19 cellular contexts compared by ENCODE assay signal in genomic region chrX:49258749-49259124, GRCh38. TPM values are rescaled to one million over a fixed set of nuclear protein-coding genes. Genes with fewer than 3 reads are reported as not detected.
DNase-seq lines count a peak whose midpoint lies in the region; TF ChIP-seq lines count a peak whose summit lies in the region.
"Had no signal": no experiment of that assay in that cellular context is flagged by ENCODE, and none has a peak within 500 bp of the region (broad histone marks: within the 10 kb centered on the region; RNA-seq: fewer than 3 reads in every experiment).

No MANE protein-coding gene starts in this region.

- H3K36me3 Mint-ChIP-seq in activated CD4-positive, alpha-beta T cell treated with anti-CD3 and anti-CD28 coated beads, Interleukin-2, amount 10 ng/mL, durations not matched to agents 7 days and 5 days (ENCODE audit: low read depth): peaks cover 5% of the 10 kb centered on the region
- H3K36me3 Mint-ChIP-seq in activated CD4-positive, alpha-beta T cell treated with anti-CD3 and anti-CD28 coated beads, Interleukin-2, amount 10 ng/mL, durations not matched to agents 24 days and 14 days (ENCODE audit: low read depth): peaks cover 3% of the 10 kb centered on the region
- no peaks in the 10 kb centered on the region for H3K36me3 Mint-ChIP-seq in CD4-positive, alpha-beta memory T cell
- H3K36me3 Mint-ChIP-seq in activated naive CD8-positive, alpha-beta T cell: no peaks in the 10 kb centered on the region

- POLR2A ChIA-PET in activated CD4-positive, alpha-beta T cell treated with anti-CD3 and anti-CD28 coated beads, Interleukin-2, amount 10 ng/mL, durations not matched to agents 7 days and 5 days (lab: Charles Lee): no interaction called here
- POLR2A ChIA-PET in CD4-positive, alpha-beta memory T cell (lab: Charles Lee; ENCODE audit: partially characterized antibody): interaction anchor here (1.1 to 4.3 kb wide), 4 partner anchors 10 to 92 kb away, joined by 3 to 36 read pairs (median 10); partner anchors contain the start of gene PPP1R3F

- TF ChIP-seq CTCF in liver (IDR thresholded peaks at IDR 0.05; ENCODE audit: low read depth, low read length, missing input control): no peak
- TF ChIP-seq CTCF in foreskin fibroblast (IDR thresholded peaks at IDR 0.05; ENCODE audit: low read depth, low read length): no peak

- no peaks in the 10 kb centered on the region for H3K9me3 ChIP-seq in CD4-positive, alpha-beta memory T cell (ENCODE audit: control insufficient read depth in 1 of 2, low read length in 2 of 2)
- no peaks in the 10 kb centered on the region for H3K9me3 ChIP-seq in liver (ENCODE audit: control insufficient read depth in 4 of 4, low read length in 3 of 4)

- H3K27me3 ChIP-seq in CD4-positive, alpha-beta memory T cell (ENCODE audit: insufficient read depth, low read length): no peaks in the 10 kb centered on the region
- no peaks in the 10 kb centered on the region for H3K27me3 ChIP-seq in liver (ENCODE audit: control insufficient read depth in 4 of 4, insufficient read depth in 4 of 4, low read length in 3 of 4)

- H3K27me3 Mint-ChIP-seq in activated CD4-positive, alpha-beta T cell treated with anti-CD3 and anti-CD28 coated beads, Interleukin-2, amount 10 ng/mL, durations not matched to agents 7 days and 5 days: no peaks in the 10 kb centered on the region
- no peaks in the 10 kb centered on the region for H3K27me3 Mint-ChIP-seq in activated CD4-positive, alpha-beta T cell treated with anti-CD3 and anti-CD28 coated beads, Interleukin-2, amount 10 ng/mL, durations not matched to agents 24 days and 14 days
- H3K27me3 Mint-ChIP-seq in CD4-positive, alpha-beta memory T cell: no peaks in the 10 kb centered on the region
- no peaks in the 10 kb centered on the region for H3K27me3 Mint-ChIP-seq in activated naive CD8-positive, alpha-beta T cell

- H3K27ac ChIP-seq in CD4-positive, alpha-beta memory T cell (ENCODE audit: low read depth, low read length): peak overlapping the region; percentile 38
- H3K27ac ChIP-seq in liver (ENCODE audit: low read depth in 1 of 2, low read length in 2 of 2): no peak overlapping the region

- intact Hi-C loops in activated CD4-positive, alpha-beta T cell treated with anti-CD3 and anti-CD28 coated beads, Interleukin-2, amount 10 ng/mL, durations not matched to agents 24 days and 14 days (cut with micrococcal nuclease): no loop called here
- intact Hi-C loops in CD4-positive, alpha-beta memory T cell (cut with micrococcal nuclease): no loop called here

- TF ChIP-seq RAD21 in liver (IDR thresholded peaks at IDR 0.05): no peak

- H3K4me3 Mint-ChIP-seq in activated CD4-positive, alpha-beta T cell treated with anti-CD3 and anti-CD28 coated beads, Interleukin-2, amount 10 ng/mL, durations not matched to agents 7 days and 5 days: no peak overlapping the region
- H3K4me3 Mint-ChIP-seq in activated CD4-positive, alpha-beta T cell treated with anti-CD3 and anti-CD28 coated beads, Interleukin-2, amount 10 ng/mL, durations not matched to agents 24 days and 14 days: no peak overlapping the region
- H3K4me3 Mint-ChIP-seq in CD4-positive, alpha-beta memory T cell: peak overlapping the region in 5 of 8 donors; percentile 3 to 69 (median 32)
- peak overlapping the region; percentile 4 for H3K4me3 Mint-ChIP-seq in activated naive CD8-positive, alpha-beta T cell

- peaks cover 43% of the 10 kb centered on the region for H3K4me1 ChIP-seq in CD4-positive, alpha-beta memory T cell (ENCODE audit: insufficient read depth, low read length)
- H3K4me1 ChIP-seq in liver (ENCODE audit: control insufficient read depth in 4 of 4, insufficient read depth in 4 of 4, low read length in 3 of 4): peaks cover 3 to 16% (median 5%) of the 10 kb centered on the region in 4 donors

- no peaks in the 10 kb centered on the region for H3K9me3 Mint-ChIP-seq in activated CD4-positive, alpha-beta T cell treated with anti-CD3 and anti-CD28 coated beads, Interleukin-2, amount 10 ng/mL, durations not matched to agents 7 days and 5 days
- H3K9me3 Mint-ChIP-seq in activated CD4-positive, alpha-beta T cell treated with anti-CD3 and anti-CD28 coated beads, Interleukin-2, amount 10 ng/mL, durations not matched to agents 24 days and 14 days: no peaks in the 10 kb centered on the region
- no peaks in the 10 kb centered on the region for H3K9me3 Mint-ChIP-seq in CD4-positive, alpha-beta memory T cell
- H3K9me3 Mint-ChIP-seq in activated naive CD8-positive, alpha-beta T cell (ENCODE audit: low read depth): no peaks in the 10 kb centered on the region

- H3K9ac ChIP-seq in liver (ENCODE audit: low read depth in 1 of 2, low read length in 2 of 2): no peak overlapping the region

- WGBS in liver: 55% methylated on average over 5 of the region's 5 CpGs

- H3K36me3 ChIP-seq in CD4-positive, alpha-beta memory T cell (ENCODE audit: insufficient read depth, low read length): no peaks in the 10 kb centered on the region
- H3K36me3 ChIP-seq in liver (ENCODE audit: control insufficient read depth in 4 of 4, insufficient read depth in 3 of 4, low read depth in 1 of 4, low read length in 3 of 4): no peaks in the 10 kb centered on the region

- peaks cover 34% of the 10 kb centered on the region for H3K4me1 Mint-ChIP-seq in activated CD4-positive, alpha-beta T cell treated with anti-CD3 and anti-CD28 coated beads, Interleukin-2, amount 10 ng/mL, durations not matched to agents 7 days and 5 days
- H3K4me1 Mint-ChIP-seq in activated CD4-positive, alpha-beta T cell treated with anti-CD3 and anti-CD28 coated beads, Interleukin-2, amount 10 ng/mL, durations not matched to agents 24 days and 14 days: peaks cover 28% of the 10 kb centered on the region
- peaks cover 17 to 41% (median 27%) of the 10 kb centered on the region in 4 donors for H3K4me1 Mint-ChIP-seq in CD4-positive, alpha-beta memory T cell
- H3K4me1 Mint-ChIP-seq in activated naive CD8-positive, alpha-beta T cell (ENCODE audit: low read depth): peaks cover 26% of the 10 kb centered on the region

- H3K27ac Mint-ChIP-seq in activated CD4-positive, alpha-beta T cell treated with anti-CD3 and anti-CD28 coated beads, Interleukin-2, amount 10 ng/mL, durations not matched to agents 7 days and 5 days: peak overlapping the region; percentile 31
- no peak overlapping the region for H3K27ac Mint-ChIP-seq in activated CD4-positive, alpha-beta T cell treated with anti-CD3 and anti-CD28 coated beads, Interleukin-2, amount 10 ng/mL, durations not matched to agents 24 days and 14 days
- peak overlapping the region in 4 of 7 donors; percentile 8 to 79 (median 18) for H3K27ac Mint-ChIP-seq in CD4-positive, alpha-beta memory T cell
- H3K27ac Mint-ChIP-seq in activated naive CD8-positive, alpha-beta T cell: no peak overlapping the region

- DNase-seq in activated CD4-positive, alpha-beta T cell treated with anti-CD3 and anti-CD28 coated beads, Interleukin-2, amount 10 ng/mL, durations not matched to agents 7 days and 5 days: no peak
- no peak for DNase-seq in activated CD4-positive, alpha-beta T cell treated with anti-CD3 and anti-CD28 coated beads, Interleukin-2, amount 10 ng/mL, durations not matched to agents 24 days and 14 days
- DNase-seq in CD4-positive, alpha-beta memory T cell: no peak
- no peak for DNase-seq in foreskin fibroblast
- no peak for DNase-seq in DMS79 treated with DMSO at 0.1 percent for 48 hours (lab: John Stamatoyannopoulos, UW)
- no peak for DNase-seq in activated CD4-positive, CD25-positive, alpha-beta regulatory T cell (lab: John Stamatoyannopoulos, UW)
- DNase-seq: C1 segment of cervical spinal cord, DMS53, Karpas-422, MM.1S, NCI-H1105 treated with DMSO at 0.1 percent for 48 hours, NCI-H187 treated with DMSO at 0.1 percent for 48 hours, NCI-H2171 treated with DMSO at 0.1 percent for 48 hours, NCI-H510A treated with DMSO at 0.1 percent for 48 hours had no signal

- H3K4me3 ChIP-seq in CD4-positive, alpha-beta memory T cell (ENCODE audit: low read length in 2 of 2): no peak overlapping the region
- no peak overlapping the region for H3K4me3 ChIP-seq in liver (ENCODE audit: low read depth in 1 of 3, low read length in 3 of 3)
- no peak overlapping the region for H3K4me3 ChIP-seq in foreskin fibroblast (ENCODE audit: low read depth in 1 of 2, low read length in 2 of 2)
- H3K4me3 ChIP-seq: GM12878 had no signal

- CTCF ChIA-PET in activated CD4-positive, alpha-beta T cell treated with anti-CD3 and anti-CD28 coated beads, Interleukin-2, amount 10 ng/mL, durations not matched to agents 7 days and 5 days (lab: Charles Lee): interaction anchor here (1.1 to 2.2 kb wide), 3 partner anchors 10 to 66 kb away, joined by 3 to 8 read pairs (median 3); no protein-coding TSS in a partner anchor
- CTCF ChIA-PET in CD4-positive, alpha-beta memory T cell (lab: Charles Lee; ENCODE audit: partially characterized antibody): interaction anchor here (0.9 kb wide), 1 partner anchor 66 kb away, joined by 3 read pairs; no protein-coding TSS in a partner anchor

RNA-seq across cellular contexts. Expression of gene FOXP3, which starts 5.8 kb away (rescaled TPM):
- 10 to 100 TPM; 12.8 to 13.0 TPM for total RNA-seq in activated CD4-positive, alpha-beta T cell treated with anti-CD3 and anti-CD28 coated beads, Interleukin-2, amount 10 ng/mL, durations not matched to agents 7 days and 5 days
- 13.1 and 14.2 TPM in 2 replicates for total RNA-seq in activated CD4-positive, alpha-beta T cell treated with anti-CD3 and anti-CD28 coated beads, Interleukin-2, amount 10 ng/mL, durations not matched to agents 24 days and 14 days
- total RNA-seq in CD4-positive, alpha-beta memory T cell: 1 to 10 TPM; 3.5 to 4.3 TPM
- polyA plus RNA-seq in CD4-positive, alpha-beta memory T cell: 1 to 10 TPM in 1 of 2 donors, under 1 TPM in 1; 1.00 to 2.2 TPM
- total RNA-seq in liver: under 1 TPM; 0.05 to 0.08 TPM
- polyA plus RNA-seq in liver: under 1 TPM; 0.29 to 0.65 TPM
- total RNA-seq: G401 had no signal

RNA-seq across cellular contexts. Expression of gene PPP1R3F, which starts 10.9 kb away (rescaled TPM):
- 10 to 100 TPM; 11.2 to 12.3 TPM for total RNA-seq in activated CD4-positive, alpha-beta T cell treated with anti-CD3 and anti-CD28 coated beads, Interleukin-2, amount 10 ng/mL, durations not matched to agents 7 days and 5 days
- total RNA-seq in activated CD4-positive, alpha-beta T cell treated with anti-CD3 and anti-CD28 coated beads, Interleukin-2, amount 10 ng/mL, durations not matched to agents 24 days and 14 days: 6.3 and 8.3 TPM in 2 replicates
- 10 to 100 TPM; 17.4 to 17.7 TPM for total RNA-seq in CD4-positive, alpha-beta memory T cell
- 10 to 100 TPM in 1 of 2 donors, 1 to 10 TPM in 1; 4.8 to 10.7 TPM for polyA plus RNA-seq in CD4-positive, alpha-beta memory T cell
- total RNA-seq in liver: 1 to 10 TPM; 1.3 to 1.7 TPM
- 1 to 10 TPM in 1 of 2 donors, under 1 TPM in 1; 0.78 to 1.6 TPM for polyA plus RNA-seq in liver

RNA-seq across cellular contexts. Expression of gene CCDC22, which starts 23.5 kb away (rescaled TPM):
- total RNA-seq in activated CD4-positive, alpha-beta T cell treated with anti-CD3 and anti-CD28 coated beads, Interleukin-2, amount 10 ng/mL, durations not matched to agents 7 days and 5 days: 10 to 100 TPM; 25.4 to 28.3 TPM
- total RNA-seq in activated CD4-positive, alpha-beta T cell treated with anti-CD3 and anti-CD28 coated beads, Interleukin-2, amount 10 ng/mL, durations not matched to agents 24 days and 14 days: 25.6 and 25.8 TPM in 2 replicates
- total RNA-seq in CD4-positive, alpha-beta memory T cell: 10 to 100 TPM; 27.1 to 27.7 TPM
- 10 to 100 TPM; 22.6 to 33.1 TPM for polyA plus RNA-seq in CD4-positive, alpha-beta memory T cell
- total RNA-seq in liver: 1 to 10 TPM; 6.2 TPM
- 1 to 10 TPM; 4.2 to 7.8 TPM for polyA plus RNA-seq in liver

RNA-seq across cellular contexts. Expression of gene CACNA1F, which starts 25.6 kb away (rescaled TPM):
- under 1 TPM; 0.12 to 0.33 TPM for total RNA-seq in activated CD4-positive, alpha-beta T cell treated with anti-CD3 and anti-CD28 coated beads, Interleukin-2, amount 10 ng/mL, durations not matched to agents 7 days and 5 days
- total RNA-seq in activated CD4-positive, alpha-beta T cell treated with anti-CD3 and anti-CD28 coated beads, Interleukin-2, amount 10 ng/mL, durations not matched to agents 24 days and 14 days: 0.07 and 0.14 TPM in 2 replicates
- total RNA-seq in CD4-positive, alpha-beta memory T cell: 1 to 10 TPM; 1.2 to 1.3 TPM
- under 1 TPM in 1 of 2 donors, not detected in 1; 0.03 TPM for polyA plus RNA-seq in CD4-positive, alpha-beta memory T cell
- not detected for total RNA-seq in liver
- polyA plus RNA-seq in liver: under 1 TPM in 1 of 2 donors, not detected in 1; 0.03 TPM
- total RNA-seq: G401 had no signal

RNA-seq across cellular contexts. Expression of gene GAGE10, which starts 44.7 kb away (rescaled TPM):
- total RNA-seq in activated CD4-positive, alpha-beta T cell treated with anti-CD3 and anti-CD28 coated beads, Interleukin-2, amount 10 ng/mL, durations not matched to agents 7 days and 5 days: not detected
- not detected in 2 replicates for total RNA-seq in activated CD4-positive, alpha-beta T cell treated with anti-CD3 and anti-CD28 coated beads, Interleukin-2, amount 10 ng/mL, durations not matched to agents 24 days and 14 days
- total RNA-seq in CD4-positive, alpha-beta memory T cell: not detected
- polyA plus RNA-seq in CD4-positive, alpha-beta memory T cell: not detected
- total RNA-seq in liver: not detected
- not detected for polyA plus RNA-seq in liver
- total RNA-seq: G401, GM12878, H7 had no signal
- polyA plus RNA-seq: GM12878 had no signal

Comparison
In these comparisons a context has a peak if more than half of its experiments do, and no peak if none do; other contexts are left out.
1. H3K27ac Mint-ChIP-seq: peak in activated CD4-positive, alpha-beta T cell treated with anti-CD3 and anti-CD28 coated beads, Interleukin-2, amount 10 ng/mL, durations not matched to agents 7 days and 5 days (single experiment) and CD4-positive, alpha-beta memory T cell (4 of 7); none in activated CD4-positive, alpha-beta T cell treated with anti-CD3 and anti-CD28 coated beads, Interleukin-2, amount 10 ng/mL, durations not matched to agents 24 days and 14 days (single experiment) and activated naive CD8-positive, alpha-beta T cell (single experiment).
2. H3K4me3 Mint-ChIP-seq: peak in CD4-positive, alpha-beta memory T cell (5 of 8) and activated naive CD8-positive, alpha-beta T cell (single experiment); none in activated CD4-positive, alpha-beta T cell treated with anti-CD3 and anti-CD28 coated beads, Interleukin-2, amount 10 ng/mL, durations not matched to agents 7 days and 5 days (single experiment) and activated CD4-positive, alpha-beta T cell treated with anti-CD3 and anti-CD28 coated beads, Interleukin-2, amount 10 ng/mL, durations not matched to agents 24 days and 14 days (single experiment).
3. RNA of gene FOXP3, which starts 5.8 kb away (total RNA-seq): 13.1 to 14.2 TPM in activated CD4-positive, alpha-beta T cell treated with anti-CD3 and anti-CD28 coated beads, Interleukin-2, amount 10 ng/mL, durations not matched to agents 24 days and 14 days, 12.8 to 13.0 TPM in activated CD4-positive, alpha-beta T cell treated with anti-CD3 and anti-CD28 coated beads, Interleukin-2, amount 10 ng/mL, durations not matched to agents 7 days and 5 days and 3.5 to 4.3 TPM in CD4-positive, alpha-beta memory T cell; 0.05 to 0.08 TPM in liver; every median in the first group is over 4 times any median in the second.